Comparison of ENCODE assay signal across 8 cellular contexts in genomic region chr12:57182918-57183575, GRCh38. TPM values are rescaled to one million over a fixed set of nuclear protein-coding genes. Genes with fewer than 3 reads are reported as not detected.
DNase-seq lines count a peak whose midpoint lies in the region; ATAC-seq and TF ChIP-seq lines count a peak whose summit lies in the region.

No MANE protein-coding gene starts in this region.

- no peak overlapping the region for H3K27ac ChIP-seq in lung (ENCODE audit: low read depth in 1 of 2, low read length in 1 of 2)

- intact Hi-C loops in activated CD4-positive, alpha-beta T cell treated with anti-CD3 and anti-CD28 coated beads, Interleukin-2, amount 10 ng/mL, durations not matched to agents 24 days and 14 days (cut with micrococcal nuclease) = loop anchor here (1.0 to 10.0 kb wide), 4 partner anchors 59 to 428 kb away; partner anchors contain the start of genes PRIM1 and ZBTB39

- WGBS in lung, 2 donors = 60 to 65% methylated on average over 13 of the region's 13 CpGs

- TF ChIP-seq CTCF in lung (IDR thresholded peaks at IDR 0.05; ENCODE audit: control extremely low read depth, extremely low read depth) = peak; percentile 80

- H3K36me3 Mint-ChIP-seq in activated CD4-positive, alpha-beta T cell treated with anti-CD3 and anti-CD28 coated beads, Interleukin-2, amount 10 ng/mL, durations not matched to agents 24 days and 14 days (ENCODE audit: low read depth) = no peaks in the 10 kb centered on the region

- ATAC-seq in GM19035 (IDR thresholded peaks at IDR 0.05; ENCODE audit: unreplicated experiment) (peak; percentile 84), HG03280 (IDR thresholded peaks at IDR 0.05; ENCODE audit: unreplicated experiment) (peak; percentile 78), lung (ENCODE audit: insufficient read depth, low FRiP score) (peak; percentile 85)

- no peaks in the 10 kb centered on the region for H3K4me1 ChIP-seq in lung (ENCODE audit: control insufficient read depth in 2 of 2, insufficient read depth in 2 of 2, low read length in 2 of 2)

- no peak overlapping the region for H3K27ac Mint-ChIP-seq in activated CD4-positive, alpha-beta T cell treated with anti-CD3 and anti-CD28 coated beads, Interleukin-2, amount 10 ng/mL, durations not matched to agents 24 days and 14 days

- H3K27me3 ChIP-seq in lung (ENCODE audit: control insufficient read depth, insufficient read depth) = no peaks in the 10 kb centered on the region

- peaks cover 7% of the 10 kb centered on the region for H3K4me1 Mint-ChIP-seq in activated CD4-positive, alpha-beta T cell treated with anti-CD3 and anti-CD28 coated beads, Interleukin-2, amount 10 ng/mL, durations not matched to agents 24 days and 14 days

- H3K4me3 ChIP-seq in lung = no peak overlapping the region

- peaks cover 0 to 57% of the 10 kb centered on the region in 2 donors for H3K36me3 ChIP-seq in lung (ENCODE audit: control insufficient read depth in 2 of 2, insufficient read depth in 2 of 2, low read length in 2 of 2)

- no peak overlapping the region for H3K4me3 Mint-ChIP-seq in activated CD4-positive, alpha-beta T cell treated with anti-CD3 and anti-CD28 coated beads, Interleukin-2, amount 10 ng/mL, durations not matched to agents 24 days and 14 days

- no peaks in the 10 kb centered on the region for H3K9me3 ChIP-seq in lung (ENCODE audit: control insufficient read depth in 2 of 2, insufficient read depth in 1 of 2, low read length in 1 of 2)

- peaks cover 2% of the 10 kb centered on the region for H3K27me3 Mint-ChIP-seq in activated CD4-positive, alpha-beta T cell treated with anti-CD3 and anti-CD28 coated beads, Interleukin-2, amount 10 ng/mL, durations not matched to agents 24 days and 14 days

- DNase-seq in AML-193 (lab: John Stamatoyannopoulos, UW) = peak; percentile 20 to 30
- DNase-seq in NCI-H345 (lab: John Stamatoyannopoulos, UW) = peak; percentile 76
- peak; percentile 94 for DNase-seq in activated CD4-positive, alpha-beta T cell treated with anti-CD3 and anti-CD28 coated beads, Interleukin-2, amount 10 ng/mL, durations not matched to agents 24 days and 14 days
- DNase-seq in dedifferentiated amniotic fluid mesenchymal stem cell (ENCODE audit: extremely low spot score) = peak; percentile 38
- peak; percentile 81 for DNase-seq in lung (ENCODE audit: low spot score)
- peak; percentile 50 to 61 for DNase-seq in stimulated activated CD8-positive, alpha-beta memory T cell treated with anti-CD3 and anti-CD28 coated beads, Interleukin-2, amount 100 ng/mL, for 1 hour (ENCODE audit: low read depth in 2 of 2)

- no peaks in the 10 kb centered on the region for H3K9me3 Mint-ChIP-seq in activated CD4-positive, alpha-beta T cell treated with anti-CD3 and anti-CD28 coated beads, Interleukin-2, amount 10 ng/mL, durations not matched to agents 24 days and 14 days

RNA-seq across cellular contexts. Expression of gene NXPH4, which starts 33.5 kb away (rescaled TPM):
- 0.47 and 0.73 TPM in 2 replicates for total RNA-seq in activated CD4-positive, alpha-beta T cell treated with anti-CD3 and anti-CD28 coated beads, Interleukin-2, amount 10 ng/mL, durations not matched to agents 24 days and 14 days
- under 1 TPM; 0.80 to 0.94 TPM for total RNA-seq in lung
- under 1 TPM; 0.15 to 0.16 TPM for polyA plus RNA-seq in lung

RNA-seq across cellular contexts. Expression of gene LRP1-AS, which starts 35.6 kb away (rescaled TPM):
- not detected in 2 replicates for total RNA-seq in activated CD4-positive, alpha-beta T cell treated with anti-CD3 and anti-CD28 coated beads, Interleukin-2, amount 10 ng/mL, durations not matched to agents 24 days and 14 days
- not detected for total RNA-seq in lung
- not detected for polyA plus RNA-seq in lung

RNA-seq across cellular contexts. Expression of gene SHMT2, which starts 46.5 kb away (rescaled TPM):
- 297 and 310 TPM in 2 replicates for total RNA-seq in activated CD4-positive, alpha-beta T cell treated with anti-CD3 and anti-CD28 coated beads, Interleukin-2, amount 10 ng/mL, durations not matched to agents 24 days and 14 days
- 100 to 1,000 TPM in 1 of 2 donors, 10 to 100 TPM in 1; 46.1 to 113 TPM for total RNA-seq in lung
- 10 to 100 TPM; 56.6 to 97.0 TPM for polyA plus RNA-seq in lung

RNA-seq across cellular contexts. Expression of gene LRP1, which starts 54.8 kb away (rescaled TPM):
- total RNA-seq in activated CD4-positive, alpha-beta T cell treated with anti-CD3 and anti-CD28 coated beads, Interleukin-2, amount 10 ng/mL, durations not matched to agents 24 days and 14 days = 0.28 and 0.93 TPM in 2 replicates
- total RNA-seq in lung = 100 to 1,000 TPM; 166 to 338 TPM
- 10 to 100 TPM; 52.6 to 77.4 TPM for polyA plus RNA-seq in lung

Comparison
In these comparisons a context has a peak if more than half of its experiments do, and no peak if none do; other contexts are left out.
1. DNase-seq: peak in every context shown above with its lines; median percentile 94 in activated CD4-positive, alpha-beta T cell treated with anti-CD3 and anti-CD28 coated beads, Interleukin-2, amount 10 ng/mL, durations not matched to agents 24 days and 14 days; 81 in lung; 76 in NCI-H345; 56 in stimulated activated CD8-positive, alpha-beta memory T cell treated with anti-CD3 and anti-CD28 coated beads, Interleukin-2, amount 100 ng/mL, for 1 hour; 38 in dedifferentiated amniotic fluid mesenchymal stem cell; 25 in AML-193.